In genomic region chr19:23116802-23117571, GRCh38 we compare ENCODE assay signal across 8 cellular contexts. TPM values are rescaled to one million over a fixed set of nuclear protein-coding genes. Genes with fewer than 3 reads are reported as not detected.
DNase-seq lines count a peak whose midpoint lies in the region; ATAC-seq and TF ChIP-seq lines count a peak whose summit lies in the region.

TSS of gene ZNF730 (plus strand) at chr19:23117025. CDS start at chr19:23117174, 149 bp downstream.

- peak within 1 kb of the TSS; percentile 98 for H3K4me3 Mint-ChIP-seq in neural crest cell

- DNase-seq in NCI-H526 treated with DMSO at 0.1 percent for 48 hours (lab: John Stamatoyannopoulos, UW) (peak; percentile 56), activated T-helper 1 cell treated with Interleukin-2 at 50 U/mL for 16 hours (ENCODE audit: low read depth) (peak; percentile 1), foreskin keratinocyte (peak in 1 of 2 donors; percentile 70), neural crest cell (ENCODE audit: low read depth, low spot score) (peak; percentile 93)

- peaks cover 32% of the 10 kb centered on the region for H3K36me3 Mint-ChIP-seq in neural crest cell (ENCODE audit: low read depth)

- no peaks in the 10 kb centered on the region for H3K36me3 ChIP-seq in stomach smooth muscle (ENCODE audit: control insufficient read depth in 2 of 2, insufficient read depth in 2 of 2, low read length in 2 of 2)

- peaks cover 5% of the 10 kb centered on the region for H3K27me3 Mint-ChIP-seq in neural crest cell (ENCODE audit: low read depth)

- peak within 1 kb of the TSS; percentile 30 for H3K27ac ChIP-seq in foreskin keratinocyte
- H3K27ac ChIP-seq in stomach smooth muscle (ENCODE audit: low read length): no peak within 1 kb of the TSS

- H3K27me3 ChIP-seq in foreskin keratinocyte: no peaks in the 10 kb centered on the region
- peaks cover 4 to 6% of the 10 kb centered on the region in 2 donors for H3K27me3 ChIP-seq in stomach smooth muscle (ENCODE audit: control insufficient read depth in 1 of 2, insufficient read depth in 2 of 2, low read length in 2 of 2)

- TF ChIP-seq CTCF in foreskin keratinocyte (conservative IDR thresholded peaks at IDR 0.05) (no peak), neural crest cell (conservative IDR thresholded peaks at IDR 0.05) (no peak)

- H3K4me1 Mint-ChIP-seq in neural crest cell: peaks cover 30% of the 10 kb centered on the region

- peak; percentile 88 for ATAC-seq in HG03039 (IDR thresholded peaks at IDR 0.05; ENCODE audit: unreplicated experiment)
- peak; percentile 97 for ATAC-seq in foreskin keratinocyte
- no peak for ATAC-seq in GM21447 (IDR thresholded peaks at IDR 0.05; ENCODE audit: unreplicated experiment)

- peaks cover 12% of the 10 kb centered on the region for H3K9me3 Mint-ChIP-seq in neural crest cell

- H3K27ac Mint-ChIP-seq in neural crest cell (ENCODE audit: unreplicated experiment): peak within 1 kb of the TSS; percentile 100

- H3K4me3 ChIP-seq in GM08714 (ENCODE audit: low read length): peak within 1 kb of the TSS; percentile 80
- peak within 1 kb of the TSS; percentile 33 to 66 for H3K4me3 ChIP-seq in stomach smooth muscle (ENCODE audit: low read length in 2 of 2)

- H3K9ac ChIP-seq in stomach smooth muscle (ENCODE audit: low read length in 2 of 2): peak within 1 kb of the TSS in 1 of 2 donors; percentile 21

- H3K9me3 ChIP-seq in stomach smooth muscle (ENCODE audit: control insufficient read depth in 2 of 2, low read length in 2 of 2): no peaks in the 10 kb centered on the region

- H3K4me1 ChIP-seq in foreskin keratinocyte (peaks cover 4% of the 10 kb centered on the region), stomach smooth muscle (ENCODE audit: control insufficient read depth, insufficient read depth, low read length) (peaks cover 5% of the 10 kb centered on the region)

RNA-seq across cellular contexts. Expression of gene ZNF730, which starts in this region (rescaled TPM):
- 1.5 and 2.8 TPM in 2 replicates for total RNA-seq in foreskin keratinocyte
- polyA plus RNA-seq in foreskin keratinocyte: 0.16 and 0.26 TPM in 2 replicates
- 26.2 and 27.7 TPM in 2 replicates for total RNA-seq in neural crest cell
